38 cellular contexts compared by ENCODE assay signal in genomic region chr9:89646189-89646588, GRCh38.
"Had no signal": no experiment of that assay in that cellular context is flagged by ENCODE, and none has a peak within 500 bp of the region (broad histone marks: within the 10 kb centered on the region; RNA-seq: fewer than 3 reads in every experiment).

No MANE protein-coding gene starts in this region.

- H3K9me3 ChIP-seq: ascending aorta had no signal

- H3K27me3 Mint-ChIP-seq: activated CD4-positive, alpha-beta T cell treated with anti-CD3 and anti-CD28 coated beads for 36 hours; activated naive CD4-positive, alpha-beta T cell treated with anti-CD3 and anti-CD28 coated beads, Interleukin-2, amount 50 U/mL, for 24 hours; activated naive CD8-positive, alpha-beta T cell; activated T-cell treated with anti-CD3 and anti-CD28 coated beads, Interleukin-2, amount 50 U/mL, for 24 hours had no signal

- H3K4me3 Mint-ChIP-seq: activated B cell treated with CpG ODN at 0.5 μM for 24 hours; activated CD4-positive, alpha-beta memory T cell treated with anti-CD3 and anti-CD28 coated beads, Interleukin-2, amount 10 ng/mL, durations not matched to agents 7 days and 5 days; activated CD4-positive, alpha-beta T cell treated with anti-CD3 and anti-CD28 coated beads for 36 hours; activated CD4-positive, alpha-beta T cell treated with anti-CD3 and anti-CD28 coated beads, Interleukin-2, amount 10 ng/mL, durations not matched to agents 7 days and 5 days; activated CD8-positive, alpha-beta memory T cell treated with anti-CD3 and anti-CD28 coated beads, Interleukin-2, amount 10 ng/mL, durations not matched to agents 7 days and 5 days; activated CD8-positive, alpha-beta T cell treated with anti-CD3 and anti-CD28 coated beads, Interleukin-2, amount 10 ng/mL, durations not matched to agents 7 days and 5 days; activated naive CD4-positive, alpha-beta T cell treated with anti-CD3 and anti-CD28 coated beads, Interleukin-2, amount 10 ng/mL, durations not matched to agents 7 days and 5 days; activated naive CD4-positive, alpha-beta T cell treated with anti-CD3 and anti-CD28 coated beads, Interleukin-2, amount 50 U/mL, for 24 hours; activated naive CD8-positive, alpha-beta T cell; activated naive CD8-positive, alpha-beta T cell treated with anti-CD3 and anti-CD28 coated beads, Interleukin-2, amount 10 ng/mL, durations not matched to agents 7 days and 5 days; activated naive CD8-positive, alpha-beta T cell treated with anti-CD3 and anti-CD28 coated beads, Interleukin-2, amount 50 U/mL, for 24 hours; activated T-cell treated with anti-CD3 and anti-CD28 coated beads, Interleukin-2, amount 50 U/mL, for 24 hours; brain; central memory CD8-positive, alpha-beta T cell; T-helper 1 cell treated with Interleukin-12 subunit alpha and Interleukin-12 subunit beta and Interleukin-4 antibody, amounts not matched to agents 30 μg/mL and 1 μg/mL, for 36 hours; T-helper 2 cell treated with Interferon-gamma antibody and Interleukin-4, amounts not matched to agents 5 μg/mL and 100 μg/mL, for 36 hours had no signal

- DNase-seq: activated B cell treated with CpG ODN at 0.5 μM for 24 hours; activated CD4-positive, alpha-beta memory T cell treated with anti-CD3 and anti-CD28 coated beads, Interleukin-2, amount 10 ng/mL, durations not matched to agents 7 days and 5 days; activated CD4-positive, alpha-beta T cell treated with anti-CD3 and anti-CD28 coated beads for 1 hour; activated CD4-positive, alpha-beta T cell treated with anti-CD3 and anti-CD28 coated beads for 36 hours; activated CD4-positive, alpha-beta T cell treated with anti-CD3 and anti-CD28 coated beads for 48 hours; activated CD4-positive, alpha-beta T cell treated with anti-CD3 and anti-CD28 coated beads, Interleukin-2, amount 10 ng/mL, durations not matched to agents 7 days and 5 days; activated CD4-positive, alpha-beta T cell treated with anti-CD3 and anti-CD28 coated beads, Interleukin-2, amount 50 U/mL, for 48 hours; activated CD8-positive, alpha-beta memory T cell treated with anti-CD3 and anti-CD28 coated beads for 24 hours; activated CD8-positive, alpha-beta memory T cell treated with anti-CD3 and anti-CD28 coated beads, Interleukin-2, amount 10 ng/mL, durations not matched to agents 7 days and 5 days; activated CD8-positive, alpha-beta memory T cell treated with anti-CD3 and anti-CD28 coated beads, Interleukin-2, amount 50 U/mL, for 48 hours; activated CD8-positive, alpha-beta T cell treated with anti-CD3 and anti-CD28 coated beads, Interleukin-2, amount 10 ng/mL, durations not matched to agents 7 days and 5 days; activated effector memory CD4-positive, alpha-beta T cell treated with Interleukin-2 at 50 U/mL for 16 hours; activated gamma-delta T cell; activated naive CD4-positive, alpha-beta T cell treated with anti-CD3 and anti-CD28 coated beads, Interleukin-2, amount 10 ng/mL, durations not matched to agents 7 days and 5 days; activated naive CD4-positive, alpha-beta T cell treated with Interleukin-2 at 50 U/mL for 16 hours; activated naive CD8-positive, alpha-beta T cell treated with anti-CD3 and anti-CD28 coated beads, Interleukin-2, amount 10 ng/mL, durations not matched to agents 7 days and 5 days; activated naive CD8-positive, alpha-beta T cell treated with anti-CD3 and anti-CD28 coated beads, Interleukin-2, amount 50 U/mL, for 24 hours; activated T-cell treated with anti-CD3 and anti-CD28 coated beads, Interleukin-2, amount 50 U/mL, for 24 hours; activated T-cell treated with anti-CD3 and anti-CD28 coated beads, Interleukin-2, amount 50 U/mL, for 48 hours; amygdala; anterior cingulate cortex; caudate nucleus; cerebellar nuclear complex; T-helper 1 cell; T-helper 2 cell; T-helper 9 cell had no signal

- H3K4me3 ChIP-seq: ascending aorta, cardiac muscle cell had no signal

- ATAC-seq: activated CD4-positive, alpha-beta T cell treated with anti-CD3 and anti-CD28 coated beads for 36 hours; activated CD8-positive, alpha-beta memory T cell treated with anti-CD3 and anti-CD28 coated beads, Interleukin-2, amount 10 ng/mL, durations not matched to agents 7 days and 5 days; activated CD8-positive, alpha-beta T cell treated with anti-CD3 and anti-CD28 coated beads, Interleukin-2, amount 10 ng/mL, durations not matched to agents 7 days and 5 days; activated naive CD8-positive, alpha-beta T cell treated with anti-CD3 and anti-CD28 coated beads, Interleukin-2, amount 50 U/mL, for 24 hours had no signal

- H3K4me1 ChIP-seq: ascending aorta had no signal

- H3K27me3 ChIP-seq: ascending aorta, cardiac muscle cell had no signal

- H3K36me3 Mint-ChIP-seq: activated CD8-positive, alpha-beta memory T cell treated with anti-CD3 and anti-CD28 coated beads, Interleukin-2, amount 10 ng/mL, durations not matched to agents 7 days and 5 days; activated naive CD4-positive, alpha-beta T cell treated with anti-CD3 and anti-CD28 coated beads, Interleukin-2, amount 10 ng/mL, durations not matched to agents 7 days and 5 days; activated naive CD4-positive, alpha-beta T cell treated with anti-CD3 and anti-CD28 coated beads, Interleukin-2, amount 50 U/mL, for 24 hours; activated naive CD8-positive, alpha-beta T cell; activated naive CD8-positive, alpha-beta T cell treated with anti-CD3 and anti-CD28 coated beads, Interleukin-2, amount 10 ng/mL, durations not matched to agents 7 days and 5 days; brain had no signal

- H3K9me3 Mint-ChIP-seq: activated CD4-positive, alpha-beta memory T cell treated with anti-CD3 and anti-CD28 coated beads, Interleukin-2, amount 10 ng/mL, durations not matched to agents 7 days and 5 days; activated CD4-positive, alpha-beta T cell treated with anti-CD3 and anti-CD28 coated beads, Interleukin-2, amount 10 ng/mL, durations not matched to agents 7 days and 5 days; activated naive CD4-positive, alpha-beta T cell treated with anti-CD3 and anti-CD28 coated beads, Interleukin-2, amount 10 ng/mL, durations not matched to agents 7 days and 5 days; activated naive CD4-positive, alpha-beta T cell treated with anti-CD3 and anti-CD28 coated beads, Interleukin-2, amount 50 U/mL, for 24 hours; activated naive CD8-positive, alpha-beta T cell treated with anti-CD3 and anti-CD28 coated beads, Interleukin-2, amount 50 U/mL, for 24 hours; activated T-cell treated with anti-CD3 and anti-CD28 coated beads, Interleukin-2, amount 50 U/mL, for 24 hours; activated T-helper 2 cell treated with anti-CD3 and anti-CD28 coated beads, Interferon-gamma antibody, Interleukin-2, Interleukin-4, amounts not matched to agents 10 μg/mL and 5 μg/mL and 100 μg/mL, durations not matched to agents 14 hours and 24 hours and 36 hours; central memory CD8-positive, alpha-beta T cell; T-helper 2 cell treated with Interferon-gamma antibody and Interleukin-4, amounts not matched to agents 5 μg/mL and 100 μg/mL, for 36 hours had no signal

- H3K36me3 ChIP-seq: ascending aorta, cardiac muscle cell had no signal

- H3K4me1 Mint-ChIP-seq: activated B cell treated with CpG ODN at 0.5 μM for 24 hours; activated CD4-positive, alpha-beta T cell treated with anti-CD3 and anti-CD28 coated beads for 36 hours; activated CD4-positive, alpha-beta T cell treated with anti-CD3 and anti-CD28 coated beads, Interleukin-2, amount 10 ng/mL, durations not matched to agents 7 days and 5 days; activated naive CD4-positive, alpha-beta T cell treated with anti-CD3 and anti-CD28 coated beads, Interleukin-2, amount 10 ng/mL, durations not matched to agents 7 days and 5 days; activated naive CD4-positive, alpha-beta T cell treated with anti-CD3 and anti-CD28 coated beads, Interleukin-2, amount 50 U/mL, for 24 hours; central memory CD8-positive, alpha-beta T cell had no signal

- H3K27ac ChIP-seq: ascending aorta, cardiac muscle cell, VCaP had no signal

- H3K27ac Mint-ChIP-seq: activated B cell treated with CpG ODN at 0.5 μM for 24 hours; activated CD4-positive, alpha-beta memory T cell treated with anti-CD3 and anti-CD28 coated beads, Interleukin-2, amount 10 ng/mL, durations not matched to agents 7 days and 5 days; activated CD4-positive, alpha-beta T cell treated with anti-CD3 and anti-CD28 coated beads for 36 hours; activated CD4-positive, alpha-beta T cell treated with anti-CD3 and anti-CD28 coated beads, Interleukin-2, amount 10 ng/mL, durations not matched to agents 7 days and 5 days; activated CD8-positive, alpha-beta memory T cell treated with anti-CD3 and anti-CD28 coated beads, Interleukin-2, amount 10 ng/mL, durations not matched to agents 7 days and 5 days; activated CD8-positive, alpha-beta T cell treated with anti-CD3 and anti-CD28 coated beads, Interleukin-2, amount 10 ng/mL, durations not matched to agents 7 days and 5 days; activated naive CD4-positive, alpha-beta T cell treated with anti-CD3 and anti-CD28 coated beads, Interleukin-2, amount 10 ng/mL, durations not matched to agents 7 days and 5 days; activated naive CD4-positive, alpha-beta T cell treated with anti-CD3 and anti-CD28 coated beads, Interleukin-2, amount 50 U/mL, for 24 hours; activated naive CD8-positive, alpha-beta T cell; activated naive CD8-positive, alpha-beta T cell treated with anti-CD3 and anti-CD28 coated beads, Interleukin-2, amount 10 ng/mL, durations not matched to agents 7 days and 5 days; activated naive CD8-positive, alpha-beta T cell treated with anti-CD3 and anti-CD28 coated beads, Interleukin-2, amount 50 U/mL, for 24 hours; activated T-cell treated with anti-CD3 and anti-CD28 coated beads, Interleukin-2, amount 50 U/mL, for 24 hours; activated T-helper 2 cell treated with anti-CD3 and anti-CD28 coated beads, Interferon-gamma antibody, Interleukin-2, Interleukin-4, amounts not matched to agents 10 μg/mL and 5 μg/mL and 100 μg/mL, durations not matched to agents 14 hours and 24 hours and 36 hours; T-helper 1 cell treated with Interleukin-12 subunit alpha and Interleukin-12 subunit beta and Interleukin-4 antibody, amounts not matched to agents 30 μg/mL and 1 μg/mL, for 36 hours; T-helper 2 cell treated with Interferon-gamma antibody and Interleukin-4, amounts not matched to agents 5 μg/mL and 100 μg/mL, for 36 hours had no signal

- FAIRE-seq: bronchial epithelial cell, TTC549 had no signal
